In the genomic region with DNA sequence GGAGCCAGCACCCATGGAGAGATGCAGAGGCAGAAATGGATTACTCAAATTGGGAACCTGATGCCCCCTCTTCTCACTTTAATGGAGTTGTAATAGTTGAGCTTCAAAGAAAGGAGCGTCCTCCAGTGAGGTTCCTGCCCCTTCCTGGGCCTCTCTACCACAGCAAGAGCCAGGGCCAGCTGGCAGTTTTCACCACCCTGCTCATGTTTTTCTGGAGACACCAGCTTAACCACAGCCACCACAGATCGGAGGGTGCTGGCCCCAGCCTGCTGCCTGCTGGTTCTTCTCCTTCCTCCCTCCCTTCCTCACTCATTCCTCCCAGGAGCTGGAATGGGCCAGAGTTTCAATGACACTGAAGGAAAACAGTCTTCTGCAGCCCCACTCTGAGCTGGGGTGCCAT, we compare ENCODE assay signal across 9 cellular contexts. TPM values are rescaled to one million over a fixed set of nuclear protein-coding genes. Genes with fewer than 3 reads are reported as not detected.
DNase-seq lines count a peak whose midpoint lies in the region; ATAC-seq and TF ChIP-seq lines count a peak whose summit lies in the region.
"Had no signal": no experiment of that assay in that cellular context is flagged by ENCODE, and none has a peak within 500 bp of the region (broad histone marks: within the 10 kb centered on the region; RNA-seq: fewer than 3 reads in every experiment).

No MANE protein-coding gene starts in this region.

- H3K9ac ChIP-seq in Loucy (ENCODE audit: low read depth, low read length, poor library complexity, severe bottlenecking): peak overlapping the region; percentile 79

- H3K9me3 ChIP-seq in CD4-positive, alpha-beta memory T cell (ENCODE audit: control insufficient read depth in 1 of 2, low read length in 2 of 2): no peaks in the 10 kb centered on the region
- no peaks in the 10 kb centered on the region for H3K9me3 ChIP-seq in Loucy (ENCODE audit: insufficient read depth, low read depth, low read length)
- no peaks in the 10 kb centered on the region for H3K9me3 ChIP-seq in stomach

- H3K27me3 Mint-ChIP-seq in CD4-positive, alpha-beta memory T cell: no peaks in the 10 kb centered on the region
- H3K27me3 Mint-ChIP-seq in activated CD8-positive, alpha-beta T cell treated with anti-CD3 and anti-CD28 coated beads for 36 hours: no peaks in the 10 kb centered on the region

- H3K4me3 Mint-ChIP-seq in CD4-positive, alpha-beta memory T cell: peak overlapping the region in 7 of 8 donors; percentile 9 to 73 (median 63)
- H3K4me3 Mint-ChIP-seq in activated CD8-positive, alpha-beta T cell treated with anti-CD3 and anti-CD28 coated beads for 36 hours: no peak overlapping the region

- no peaks in the 10 kb centered on the region for H3K9me2 ChIP-seq in Loucy (replicated peaks; ENCODE audit: low read depth, low read length)

- WGBS in stomach, 5 donors: 61 to 72% (median 64%) methylated on average over 2 of the region's 2 CpGs

- no peaks in the 10 kb centered on the region for H3K27me3 ChIP-seq in CD4-positive, alpha-beta memory T cell (ENCODE audit: insufficient read depth, low read length)
- H3K27me3 ChIP-seq in Loucy (ENCODE audit: insufficient read depth, low read length, poor library complexity, severe bottlenecking) (no peaks in the 10 kb centered on the region), layer of hippocampus (ENCODE audit: control insufficient read depth, insufficient read depth, low read length) (no peaks in the 10 kb centered on the region), stomach (no peaks in the 10 kb centered on the region)

- peaks cover 54% of the 10 kb centered on the region for H3K4me1 ChIP-seq in CD4-positive, alpha-beta memory T cell (ENCODE audit: insufficient read depth, low read length)
- H3K4me1 ChIP-seq in Loucy (ENCODE audit: insufficient read depth, low read length, poor library complexity, severe bottlenecking) (peaks cover 77% of the 10 kb centered on the region), stomach (peaks cover 5 to 35% (median 18%) of the 10 kb centered on the region in 4 donors)

- H3K79me2 ChIP-seq in Loucy (ENCODE audit: insufficient read depth, low read length): peaks cover 40% of the 10 kb centered on the region; the same call in 1 of the 2 replicates

- H3K4me3 ChIP-seq in CD4-positive, alpha-beta memory T cell (ENCODE audit: low read length in 2 of 2): no peak overlapping the region
- H3K4me3 ChIP-seq in Loucy (ENCODE audit: low read length, poor library complexity, severe bottlenecking) (peak overlapping the region; percentile 63), stomach (no peak overlapping the region)

- H3K4me2 ChIP-seq in Loucy (ENCODE audit: low read depth, low read length, poor library complexity, severe bottlenecking): peak overlapping the region; percentile 84

- no peak for TF ChIP-seq EP300 in stomach (IDR thresholded peaks at IDR 0.05)

- peaks cover 45 to 65% (median 54%) of the 10 kb centered on the region in 4 donors for H3K4me1 Mint-ChIP-seq in CD4-positive, alpha-beta memory T cell
- peaks cover 33% of the 10 kb centered on the region for H3K4me1 Mint-ChIP-seq in activated CD8-positive, alpha-beta T cell treated with anti-CD3 and anti-CD28 coated beads for 36 hours (ENCODE audit: low read depth)

- CTCF ChIA-PET in CD4-positive, alpha-beta memory T cell (lab: Charles Lee; ENCODE audit: partially characterized antibody): interaction anchor here (1.0 to 6.2 kb wide), 12 partner anchors 10 to 104 kb away, joined by 3 to 50 read pairs (median 8); no protein-coding TSS in a partner anchor
- CTCF ChIA-PET in activated CD8-positive, alpha-beta T cell treated with anti-CD3 and anti-CD28 coated beads for 36 hours (lab: Charles Lee): interaction anchor here (0.9 to 2.5 kb wide), 6 partner anchors 9 to 163 kb away, joined by 3 to 15 read pairs (median 3); partner anchors contain the start of gene COMMD9

- peak overlapping the region; percentile 28 to 89 (median 68) for H3K27ac Mint-ChIP-seq in CD4-positive, alpha-beta memory T cell
- H3K27ac Mint-ChIP-seq in activated CD8-positive, alpha-beta T cell treated with anti-CD3 and anti-CD28 coated beads for 36 hours: no peak overlapping the region

- no peak overlapping the region for H2AFZ ChIP-seq in Loucy (ENCODE audit: low read length)

- peak in 2 of 5 donors; percentile 18 to 20 for DNase-seq in CD4-positive, alpha-beta memory T cell
- peak; percentile 49 for DNase-seq in activated CD8-positive, alpha-beta T cell treated with anti-CD3 and anti-CD28 coated beads for 36 hours
- DNase-seq in activated effector memory CD4-positive, alpha-beta T cell treated with Interleukin-2 at 50 U/mL for 16 hours: no peak
- no peak for DNase-seq in stomach
- DNase-seq: left ventricle myocardium superior had no signal

- TF ChIP-seq POLR2A in stomach (IDR thresholded peaks at IDR 0.05): no peak

- H3K36me3 ChIP-seq in CD4-positive, alpha-beta memory T cell (ENCODE audit: insufficient read depth, low read length): peaks cover 4% of the 10 kb centered on the region
- H3K36me3 ChIP-seq in Loucy (ENCODE audit: insufficient read depth, low read length) (peaks cover 82% of the 10 kb centered on the region; the same call in 1 of the 2 replicates), stomach (peaks cover 0 to 17% (median 0%) of the 10 kb centered on the region in 4 donors)

- POLR2A ChIA-PET in CD4-positive, alpha-beta memory T cell (lab: Charles Lee; ENCODE audit: partially characterized antibody): interaction anchor here (0.7 to 3.6 kb wide), 17 partner anchors 12 to 99 kb away, joined by 3 to 51 read pairs (median 3); no protein-coding TSS in a partner anchor
- POLR2A ChIA-PET in activated CD8-positive, alpha-beta T cell treated with anti-CD3 and anti-CD28 coated beads for 36 hours (lab: Charles Lee): interaction anchor here (0.8 kb wide), 1 partner anchor 32 kb away, joined by 3 read pairs; no protein-coding TSS in a partner anchor

- H3F3A ChIP-seq in Loucy (ENCODE audit: low read depth): peaks cover 27% of the 10 kb centered on the region

- no peak for TF ChIP-seq CTCF in Loucy (conservative IDR thresholded peaks at IDR 0.05; ENCODE audit: low read length)
- TF ChIP-seq CTCF in activated CD8-positive, alpha-beta T cell treated with anti-CD3 and anti-CD28 coated beads for 36 hours (IDR thresholded peaks at IDR 0.05): no peak
- no peak for TF ChIP-seq CTCF in stomach (IDR thresholded peaks at IDR 0.05)

- peaks cover 28 to 53% of the 10 kb centered on the region in 2 donors for H3K36me3 Mint-ChIP-seq in CD4-positive, alpha-beta memory T cell
- peaks cover 3% of the 10 kb centered on the region for H3K36me3 Mint-ChIP-seq in activated CD8-positive, alpha-beta T cell treated with anti-CD3 and anti-CD28 coated beads for 36 hours (ENCODE audit: low read depth)

- intact Hi-C loops in CD4-positive, alpha-beta memory T cell (cut with micrococcal nuclease): loop anchor here (1.0 to 2.0 kb wide), 2 partner anchors 75 to 99 kb away; no protein-coding TSS in a partner anchor
- intact Hi-C loops in activated CD8-positive, alpha-beta T cell treated with anti-CD3 and anti-CD28 coated beads for 36 hours (cut with micrococcal nuclease): no loop called here
- intact Hi-C loops in stomach (cut with DNase I; ENCODE audit: low total_unique reads): no loop called here

- H3K9me3 Mint-ChIP-seq in CD4-positive, alpha-beta memory T cell: no peaks in the 10 kb centered on the region
- H3K9me3 Mint-ChIP-seq in activated CD8-positive, alpha-beta T cell treated with anti-CD3 and anti-CD28 coated beads for 36 hours: no peaks in the 10 kb centered on the region

- no peaks in the 10 kb centered on the region for H4K20me1 ChIP-seq in Loucy (ENCODE audit: insufficient read depth, low read length, poor library complexity, severe bottlenecking)

- peak; percentile 43 for ATAC-seq in activated CD8-positive, alpha-beta T cell treated with anti-CD3 and anti-CD28 coated beads for 36 hours
- ATAC-seq in GM18502 (IDR thresholded peaks at IDR 0.05; ENCODE audit: poor library complexity, unreplicated experiment): no peak
- ATAC-seq in GM18870 (IDR thresholded peaks at IDR 0.05; ENCODE audit: unreplicated experiment): no peak
- ATAC-seq: left ventricle myocardium superior had no signal

- no peak overlapping the region for H3K27ac ChIP-seq in CD4-positive, alpha-beta memory T cell (ENCODE audit: low read depth, low read length)
- peak overlapping the region; percentile 13 for H3K27ac ChIP-seq in layer of hippocampus (ENCODE audit: low read depth, low read length)
- no peak overlapping the region for H3K27ac ChIP-seq in stomach

RNA-seq across cellular contexts. Expression of gene TRAF6, which starts 57.8 kb away (rescaled TPM):
- total RNA-seq in CD4-positive, alpha-beta memory T cell: 10 to 100 TPM; 22.0 to 23.7 TPM
- 10 to 100 TPM; 10.3 to 12.2 TPM for polyA plus RNA-seq in CD4-positive, alpha-beta memory T cell
- total RNA-seq in activated CD8-positive, alpha-beta T cell treated with anti-CD3 and anti-CD28 coated beads for 36 hours: 10 to 100 TPM in 1 of 2 experiments, 1 to 10 TPM in 1; 8.8 to 10.3 TPM
- 10 to 100 TPM in 3 of 5 donors, 1 to 10 TPM in 2; 1.2 to 19.2 (median 11.4) TPM for total RNA-seq in stomach
- polyA plus RNA-seq in stomach: 1 to 10 TPM; 2.2 to 3.8 (median 2.3) TPM
